Comparison of ENCODE assay signal across 8 cellular contexts in genomic region chr19:53394522-53394973, GRCh38. TPM values are rescaled to one million over a fixed set of nuclear protein-coding genes. Genes with fewer than 3 reads are reported as not detected.
A peak's percentile ranks its signal among the peaks of the same experiment; 100 is the strongest.
DNase-seq lines count a peak whose midpoint lies in the region; FAIRE-seq and TF ChIP-seq lines count a peak whose summit lies in the region.

No MANE protein-coding gene starts in this region.

- no peaks in the 10 kb centered on the region for H3K27me3 Mint-ChIP-seq in CD8-positive, alpha-beta memory T cell
- H3K27me3 Mint-ChIP-seq in astrocyte (ENCODE audit: low read depth, unreplicated experiment), result no peaks in the 10 kb centered on the region

- H3K9ac ChIP-seq in HUES64 (ENCODE audit: low read depth, low read length), result peak overlapping the region; percentile 69
- H3K9ac ChIP-seq in astrocyte (ENCODE audit: low read length), result peak overlapping the region; percentile 86

- H3K27ac ChIP-seq in CD8-positive, alpha-beta memory T cell (ENCODE audit: low read depth, low read length), result peak overlapping the region; percentile 78
- H3K27ac ChIP-seq in HUES64 (ENCODE audit: low read depth, low read length) (peak overlapping the region; percentile 76; the same call in 1 of the 2 replicates), astrocyte (ENCODE audit: low read depth, low read length) (peak overlapping the region; percentile 29), skin epidermis (peak overlapping the region in 19 of 21 experiments; percentile 1 to 89 (median 77))

- H3K36me3 Mint-ChIP-seq in CD8-positive, alpha-beta memory T cell, result peaks cover 11 to 25% (median 24%) of the 10 kb centered on the region in 3 donors
- peaks cover 8% of the 10 kb centered on the region for H3K36me3 Mint-ChIP-seq in astrocyte (ENCODE audit: low read depth, unreplicated experiment)

- H3K4me2 ChIP-seq in astrocyte (ENCODE audit: low read length), result peak overlapping the region; percentile 97

- TF ChIP-seq CTCF in astrocyte (IDR thresholded peaks at IDR 0.05; ENCODE audit: insufficient read depth, low read depth, low read length), result no peak

- H3K27ac Mint-ChIP-seq in CD8-positive, alpha-beta memory T cell, result peak overlapping the region; percentile 87 to 95 (median 92)
- H3K27ac Mint-ChIP-seq in astrocyte (ENCODE audit: unreplicated experiment), result peak overlapping the region; percentile 77

- 5% methylated on average over 18 of the region's 18 CpGs for WGBS in HUES64

- H3K9me3 Mint-ChIP-seq in CD8-positive, alpha-beta memory T cell, result peaks cover 0 to 17% (median 16%) of the 10 kb centered on the region in 5 donors
- peaks cover 7% of the 10 kb centered on the region for H3K9me3 Mint-ChIP-seq in astrocyte (ENCODE audit: unreplicated experiment)

- DNase-seq in CD8-positive, alpha-beta memory T cell, result no peak
- DNase-seq in astrocyte (ENCODE audit: low read depth) (peak; percentile 53), HT-29 (ENCODE audit: low spot score) (no peak), mesenteric fat pad (ENCODE audit: low spot score) (no peak), NCI-H1105 (lab: John Stamatoyannopoulos, UW) (no peak)

- no peaks in the 10 kb centered on the region for H3K36me3 ChIP-seq in CD8-positive, alpha-beta memory T cell (ENCODE audit: insufficient read depth, low read length)
- H3K36me3 ChIP-seq in HUES64 (ENCODE audit: insufficient read depth, low read length) (peaks cover 14% of the 10 kb centered on the region), astrocyte (ENCODE audit: insufficient read depth, low read length) (no peaks in the 10 kb centered on the region)

- H3K9me3 ChIP-seq in CD8-positive, alpha-beta memory T cell (ENCODE audit: low read length), result peaks cover under 1% of the 10 kb centered on the region
- H3K9me3 ChIP-seq in HUES64 (ENCODE audit: insufficient read depth, low read depth, low read length) (no peaks in the 10 kb centered on the region), astrocyte (ENCODE audit: insufficient read depth, low read depth, low read length) (no peaks in the 10 kb centered on the region), iPS-18c (ENCODE audit: control insufficient read depth, insufficient read depth, low read length) (no peaks in the 10 kb centered on the region)

- peaks cover 29 to 38% (median 34%) of the 10 kb centered on the region in 3 donors for H3K4me1 Mint-ChIP-seq in CD8-positive, alpha-beta memory T cell
- peaks cover 6% of the 10 kb centered on the region for H3K4me1 Mint-ChIP-seq in astrocyte (ENCODE audit: low read depth, unreplicated experiment)

- H2AFZ ChIP-seq in astrocyte (ENCODE audit: low read depth, low read length), result peak overlapping the region; percentile 99

- CTCF ChIA-PET in CD8-positive, alpha-beta memory T cell (lab: Charles Lee), result interaction anchor here (1.4 kb wide), 1 partner anchor 36 kb away, joined by 4 read pairs; no protein-coding TSS in a partner anchor

- peak overlapping the region; percentile 94 for H3K4me3 ChIP-seq in CD8-positive, alpha-beta memory T cell (ENCODE audit: low read length)
- peak overlapping the region; percentile 98 for H3K4me3 ChIP-seq in HUES64 (ENCODE audit: low read length)
- H3K4me3 ChIP-seq in astrocyte (ENCODE audit: insufficient read depth, low read depth, low read length), result peak overlapping the region; percentile 89
- H3K4me3 ChIP-seq in iPS-18c (ENCODE audit: insufficient read depth, low read depth, low read length), result peak overlapping the region; percentile 89; the same call in 1 of the 2 replicates
- peak overlapping the region; percentile 56 to 84 (median 69) for H3K4me3 ChIP-seq in skin epidermis

- H3K79me2 ChIP-seq in astrocyte (ENCODE audit: insufficient read depth, low read length), result peaks cover 8% of the 10 kb centered on the region

- peak overlapping the region; percentile 95 to 100 (median 98) for H3K4me3 Mint-ChIP-seq in CD8-positive, alpha-beta memory T cell
- H3K4me3 Mint-ChIP-seq in astrocyte (ENCODE audit: unreplicated experiment), result peak overlapping the region; percentile 98

- H3K27me3 ChIP-seq in CD8-positive, alpha-beta memory T cell (ENCODE audit: insufficient read depth, low read length, poor library complexity, severe bottlenecking), result no peaks in the 10 kb centered on the region
- H3K27me3 ChIP-seq in HUES64 (ENCODE audit: insufficient read depth, low read length) (no peaks in the 10 kb centered on the region), astrocyte (ENCODE audit: insufficient read depth, low read length) (no peaks in the 10 kb centered on the region)

- H4K20me1 ChIP-seq in astrocyte (ENCODE audit: insufficient read depth, low read length), result peaks cover 3% of the 10 kb centered on the region

- peaks cover 11% of the 10 kb centered on the region for H3K4me1 ChIP-seq in CD8-positive, alpha-beta memory T cell (ENCODE audit: insufficient read depth, low read length)
- peaks cover 9% of the 10 kb centered on the region; the same call in 1 of the 2 replicates for H3K4me1 ChIP-seq in HUES64 (ENCODE audit: insufficient read depth, low read length)
- peaks cover 5% of the 10 kb centered on the region for H3K4me1 ChIP-seq in astrocyte (ENCODE audit: insufficient read depth, low read length)

- POLR2A ChIA-PET in CD8-positive, alpha-beta memory T cell (lab: Charles Lee), result no interaction called here

- FAIRE-seq in astrocyte (lab: Jason Lieb, UNC), result no peak

RNA-seq across cellular contexts. Expression of gene ZNF765, which starts 0.4 kb away (rescaled TPM):
- 10 to 100 TPM; 10.1 to 10.5 TPM for total RNA-seq in CD8-positive, alpha-beta memory T cell
- polyA plus RNA-seq in CD8-positive, alpha-beta memory T cell, result 10.0 TPM
- 10.0 TPM for polyA plus RNA-seq in HUES64 (2013, experiment 1 of 2)
- 9.2 TPM for polyA plus RNA-seq in HUES64 (2013, experiment 2 of 2)
- total RNA-seq in astrocyte (7.5 and 8.9 TPM in 2 replicates), mesenteric fat pad (7.5 TPM)
- total RNA-seq in HT-29 (2014; rRNA removed; shearing (Covaris generic)), result 5.6 and 6.2 TPM in 2 replicates

RNA-seq across cellular contexts. Expression of gene ZNF525, which starts 29.0 kb away (rescaled TPM):
- 10 to 100 TPM; 17.8 to 18.7 TPM for total RNA-seq in CD8-positive, alpha-beta memory T cell
- 9.9 TPM for polyA plus RNA-seq in CD8-positive, alpha-beta memory T cell
- polyA plus RNA-seq in HUES64 (2013, experiment 1 of 2), result 15.8 TPM
- 17.1 TPM for polyA plus RNA-seq in HUES64 (2013, experiment 2 of 2)
- total RNA-seq in astrocyte (5.4 and 7.1 TPM in 2 replicates), mesenteric fat pad (4.8 TPM)
- total RNA-seq in HT-29 (2014; rRNA removed; shearing (Covaris generic)), result 3.4 and 3.9 TPM in 2 replicates

RNA-seq across cellular contexts. Expression of gene ZNF761, which starts 37.2 kb away (rescaled TPM):
- 10 to 100 TPM in 1 of 2 experiments, 1 to 10 TPM in 1; 8.9 to 10.6 TPM for total RNA-seq in CD8-positive, alpha-beta memory T cell
- 10.6 TPM for polyA plus RNA-seq in CD8-positive, alpha-beta memory T cell
- polyA plus RNA-seq in HUES64 (2013, experiment 1 of 2), result 14.1 TPM
- 12.4 TPM for polyA plus RNA-seq in HUES64 (2013, experiment 2 of 2)
- total RNA-seq in astrocyte (10.3 and 11.3 TPM in 2 replicates), mesenteric fat pad (11.0 TPM)
- 6.2 and 6.8 TPM in 2 replicates for total RNA-seq in HT-29 (2014; rRNA removed; shearing (Covaris generic))
